1 cellular context compared by ENCODE assay signal in the genomic region with DNA sequence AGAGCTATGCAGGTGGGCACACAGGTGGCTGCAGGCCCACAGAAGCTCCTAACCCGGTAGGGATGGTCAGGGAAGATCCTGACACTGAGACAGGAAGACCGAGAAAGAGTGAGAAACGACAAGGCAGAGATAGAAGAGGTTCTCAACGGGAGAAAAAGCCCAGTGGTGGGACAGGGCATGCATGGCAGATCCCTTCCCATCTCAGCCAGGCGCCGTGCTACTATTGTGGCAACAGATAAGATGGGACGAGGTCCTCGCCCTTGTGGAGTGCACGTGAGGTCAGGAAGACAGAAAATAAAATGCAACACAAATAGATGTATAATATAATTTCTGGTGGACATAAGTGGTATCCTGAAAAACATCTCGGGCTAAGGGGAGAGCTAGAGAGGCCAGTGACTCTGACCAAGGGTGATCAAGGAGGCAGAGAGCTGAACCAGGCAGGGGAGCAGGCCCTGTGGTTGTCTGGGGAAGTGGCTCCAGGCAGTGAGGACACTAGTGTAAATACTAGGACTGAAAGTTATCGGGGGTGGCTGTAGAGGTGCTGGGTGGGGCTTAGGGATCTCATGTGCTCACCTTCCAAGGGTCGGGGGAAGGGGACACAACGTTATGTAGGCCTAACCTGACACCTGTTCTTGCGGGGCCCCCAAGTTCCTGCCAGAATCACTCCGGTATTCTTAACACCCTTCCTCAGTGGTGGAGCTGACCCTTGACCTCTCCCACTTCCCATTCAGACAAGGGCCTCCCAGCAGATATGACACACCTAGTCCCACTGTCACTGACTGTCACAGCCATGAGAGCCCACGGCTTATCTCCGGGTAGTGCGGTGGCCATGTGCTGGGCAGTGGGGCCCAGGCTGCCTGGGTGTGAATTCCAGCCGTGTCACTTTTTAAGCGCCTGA.
TF ChIP-seq lines count a peak whose summit lies in the region.

No MANE protein-coding gene starts in this region.

TF ChIP-seq in K562, 482 proteins besides CTCF, POLR2A, EP300 and RAD21 (continues in another document):
- no peak for TF ChIP-seq BRD9 (IDR thresholded peaks at IDR 0.05; ENCODE audit: low read depth, partially characterized antibody)
- TF ChIP-seq MYC (IDR thresholded peaks at IDR 0.05; ENCODE audit: low read depth, low read length): peak; percentile 77
- no peak for TF ChIP-seq MYC (CRISPR knock-in tag; IDR thresholded peaks at IDR 0.05; ENCODE audit: borderline replicate concordance, low read depth)
- TF ChIP-seq ZBED1 (IDR thresholded peaks at IDR 0.05): no peak
- peak in 1 of 2 experiments; percentile 53; a peak in 2 of 4 replicates for TF ChIP-seq TEAD1 (CRISPR knock-in tag; IDR thresholded peaks at IDR 0.05)
- peak; percentile 75 for TF ChIP-seq ZFX (CRISPR knock-in tag; IDR thresholded peaks at IDR 0.05)
- TF ChIP-seq, protein P1, sequence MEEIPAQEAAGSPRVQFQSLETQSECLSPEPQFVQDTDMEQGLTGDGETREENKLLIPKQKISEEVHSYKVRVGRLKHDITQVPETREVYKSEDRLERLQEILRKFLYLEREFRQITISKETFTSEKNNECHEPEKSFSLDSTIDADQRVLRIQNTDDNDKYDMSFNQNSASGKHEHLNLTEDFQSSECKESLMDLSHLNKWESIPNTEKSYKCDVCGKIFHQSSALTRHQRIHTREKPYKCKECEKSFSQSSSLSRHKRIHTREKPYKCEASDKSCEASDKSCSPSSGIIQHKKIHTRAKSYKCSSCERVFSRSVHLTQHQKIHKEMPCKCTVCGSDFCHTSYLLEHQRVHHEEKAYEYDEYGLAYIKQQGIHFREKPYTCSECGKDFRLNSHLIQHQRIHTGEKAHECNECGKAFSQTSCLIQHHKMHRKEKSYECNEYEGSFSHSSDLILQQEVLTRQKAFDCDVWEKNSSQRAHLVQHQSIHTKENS (CRISPR knock-in tag; IDR thresholded peaks at IDR 0.05): no peak
- TF ChIP-seq FOXK1 (CRISPR knock-in tag; IDR thresholded peaks at IDR 0.05; ENCODE audit: borderline replicate concordance): 0 out of 2 replicates have a peak, but pooled peaks have one; percentile 42
- no peak for TF ChIP-seq ARHGAP35 (IDR thresholded peaks at IDR 0.05; ENCODE audit: partially characterized antibody)
- TF ChIP-seq, protein P2, sequence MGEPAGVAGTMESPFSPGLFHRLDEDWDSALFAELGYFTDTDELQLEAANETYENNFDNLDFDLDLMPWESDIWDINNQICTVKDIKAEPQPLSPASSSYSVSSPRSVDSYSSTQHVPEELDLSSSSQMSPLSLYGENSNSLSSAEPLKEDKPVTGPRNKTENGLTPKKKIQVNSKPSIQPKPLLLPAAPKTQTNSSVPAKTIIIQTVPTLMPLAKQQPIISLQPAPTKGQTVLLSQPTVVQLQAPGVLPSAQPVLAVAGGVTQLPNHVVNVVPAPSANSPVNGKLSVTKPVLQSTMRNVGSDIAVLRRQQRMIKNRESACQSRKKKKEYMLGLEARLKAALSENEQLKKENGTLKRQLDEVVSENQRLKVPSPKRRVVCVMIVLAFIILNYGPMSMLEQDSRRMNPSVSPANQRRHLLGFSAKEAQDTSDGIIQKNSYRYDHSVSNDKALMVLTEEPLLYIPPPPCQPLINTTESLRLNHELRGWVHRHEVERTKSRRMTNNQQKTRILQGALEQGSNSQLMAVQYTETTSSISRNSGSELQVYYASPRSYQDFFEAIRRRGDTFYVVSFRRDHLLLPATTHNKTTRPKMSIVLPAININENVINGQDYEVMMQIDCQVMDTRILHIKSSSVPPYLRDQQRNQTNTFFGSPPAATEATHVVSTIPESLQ (CRISPR knock-in tag; IDR thresholded peaks at IDR 0.05): no peak; the same call in 1 of the 2 replicates
- TF ChIP-seq YY1 (IDR thresholded peaks at IDR 0.05; ENCODE audit: borderline replicate concordance in 1 of 3, control insufficient read depth in 1 of 3, extremely low read depth in 1 of 3, insufficient read depth in 3 of 3, insufficient read length in 1 of 3, insufficient replicate concordance in 2 of 3, low read depth in 1 of 3, low read length in 2 of 3): peak in 1 of 3 experiments; percentile 43
- TF ChIP-seq, protein P3, sequence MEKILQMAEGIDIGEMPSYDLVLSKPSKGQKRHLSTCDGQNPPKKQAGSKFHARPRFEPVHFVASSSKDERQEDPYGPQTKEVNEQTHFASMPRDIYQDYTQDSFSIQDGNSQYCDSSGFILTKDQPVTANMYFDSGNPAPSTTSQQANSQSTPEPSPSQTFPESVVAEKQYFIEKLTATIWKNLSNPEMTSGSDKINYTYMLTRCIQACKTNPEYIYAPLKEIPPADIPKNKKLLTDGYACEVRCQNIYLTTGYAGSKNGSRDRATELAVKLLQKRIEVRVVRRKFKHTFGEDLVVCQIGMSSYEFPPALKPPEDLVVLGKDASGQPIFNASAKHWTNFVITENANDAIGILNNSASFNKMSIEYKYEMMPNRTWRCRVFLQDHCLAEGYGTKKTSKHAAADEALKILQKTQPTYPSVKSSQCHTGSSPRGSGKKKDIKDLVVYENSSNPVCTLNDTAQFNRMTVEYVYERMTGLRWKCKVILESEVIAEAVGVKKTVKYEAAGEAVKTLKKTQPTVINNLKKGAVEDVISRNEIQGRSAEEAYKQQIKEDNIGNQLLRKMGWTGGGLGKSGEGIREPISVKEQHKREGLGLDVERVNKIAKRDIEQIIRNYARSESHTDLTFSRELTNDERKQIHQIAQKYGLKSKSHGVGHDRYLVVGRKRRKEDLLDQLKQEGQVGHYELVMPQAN (IDR thresholded peaks at IDR 0.05; ENCODE audit: borderline replicate concordance): peak; percentile 32; the same call in 1 of the 2 replicates
- peak; percentile 88 for TF ChIP-seq NR2C1 (IDR thresholded peaks at IDR 0.05)
- TF ChIP-seq NR2C1 (tag; IDR thresholded peaks at IDR 0.05): peak; percentile 88
- TF ChIP-seq, protein P4, sequence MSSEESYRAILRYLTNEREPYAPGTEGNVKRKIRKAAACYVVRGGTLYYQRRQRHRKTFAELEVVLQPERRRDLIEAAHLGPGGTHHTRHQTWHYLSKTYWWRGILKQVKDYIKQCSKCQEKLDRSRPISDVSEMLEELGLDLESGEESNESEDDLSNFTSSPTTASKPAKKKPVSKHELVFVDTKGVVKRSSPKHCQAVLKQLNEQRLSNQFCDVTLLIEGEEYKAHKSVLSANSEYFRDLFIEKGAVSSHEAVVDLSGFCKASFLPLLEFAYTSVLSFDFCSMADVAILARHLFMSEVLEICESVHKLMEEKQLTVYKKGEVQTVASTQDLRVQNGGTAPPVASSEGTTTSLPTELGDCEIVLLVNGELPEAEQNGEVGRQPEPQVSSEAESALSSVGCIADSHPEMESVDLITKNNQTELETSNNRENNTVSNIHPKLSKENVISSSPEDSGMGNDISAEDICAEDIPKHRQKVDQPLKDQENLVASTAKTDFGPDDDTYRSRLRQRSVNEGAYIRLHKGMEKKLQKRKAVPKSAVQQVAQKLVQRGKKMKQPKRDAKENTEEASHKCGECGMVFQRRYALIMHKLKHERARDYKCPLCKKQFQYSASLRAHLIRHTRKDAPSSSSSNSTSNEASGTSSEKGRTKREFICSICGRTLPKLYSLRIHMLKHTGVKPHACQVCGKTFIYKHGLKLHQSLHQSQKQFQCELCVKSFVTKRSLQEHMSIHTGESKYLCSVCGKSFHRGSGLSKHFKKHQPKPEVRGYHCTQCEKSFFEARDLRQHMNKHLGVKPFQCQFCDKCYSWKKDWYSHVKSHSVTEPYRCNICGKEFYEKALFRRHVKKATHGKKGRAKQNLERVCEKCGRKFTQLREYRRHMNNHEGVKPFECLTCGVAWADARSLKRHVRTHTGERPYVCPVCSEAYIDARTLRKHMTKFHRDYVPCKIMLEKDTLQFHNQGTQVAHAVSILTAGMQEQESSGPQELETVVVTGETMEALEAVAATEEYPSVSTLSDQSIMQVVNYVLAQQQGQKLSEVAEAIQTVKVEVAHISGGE (CRISPR knock-in tag; IDR thresholded peaks at IDR 0.05): no peak
- TF ChIP-seq, protein P5, sequence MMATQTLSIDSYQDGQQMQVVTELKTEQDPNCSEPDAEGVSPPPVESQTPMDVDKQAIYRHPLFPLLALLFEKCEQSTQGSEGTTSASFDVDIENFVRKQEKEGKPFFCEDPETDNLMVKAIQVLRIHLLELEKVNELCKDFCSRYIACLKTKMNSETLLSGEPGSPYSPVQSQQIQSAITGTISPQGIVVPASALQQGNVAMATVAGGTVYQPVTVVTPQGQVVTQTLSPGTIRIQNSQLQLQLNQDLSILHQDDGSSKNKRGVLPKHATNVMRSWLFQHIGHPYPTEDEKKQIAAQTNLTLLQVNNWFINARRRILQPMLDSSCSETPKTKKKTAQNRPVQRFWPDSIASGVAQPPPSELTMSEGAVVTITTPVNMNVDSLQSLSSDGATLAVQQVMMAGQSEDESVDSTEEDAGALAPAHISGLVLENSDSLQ (IDR thresholded peaks at IDR 0.05): peak; percentile 36; the same call in 1 of the 2 replicates
- TF ChIP-seq EHMT2 (IDR thresholded peaks at IDR 0.05): no peak
- peak; percentile 32; the same call in 1 of the 2 replicates for TF ChIP-seq SNIP1 (IDR thresholded peaks at IDR 0.05; ENCODE audit: low read depth)
- TF ChIP-seq SPI1 (IDR thresholded peaks at IDR 0.05; ENCODE audit: borderline replicate concordance, low read depth, low read length): peak; percentile 36; the same call in 1 of the 2 replicates
- TF ChIP-seq ZNF232 (CRISPR knock-in tag; IDR thresholded peaks at IDR 0.05): peak; percentile 25; the same call in 1 of the 2 replicates
- TF ChIP-seq GATAD2A (IDR thresholded peaks at IDR 0.05): 0 out of 2 replicates have a peak, but pooled peaks have one; percentile 47
- TF ChIP-seq ZNF592 (IDR thresholded peaks at IDR 0.05): peak; percentile 84
- TF ChIP-seq E2F6 (IDR thresholded peaks at IDR 0.05; ENCODE audit: borderline replicate concordance in 1 of 2, extremely low read depth in 1 of 2, insufficient read depth in 1 of 2, insufficient read length in 1 of 2, low read depth in 1 of 2, low read length in 1 of 2, poor library complexity in 1 of 2, severe bottlenecking in 1 of 2): peak; percentile 62 to 82
- TF ChIP-seq E4F1 (CRISPR knock-in tag; IDR thresholded peaks at IDR 0.05; ENCODE audit: borderline replicate concordance): no peak
- 0 out of 2 replicates have a peak, but pooled peaks have one; percentile 19 for TF ChIP-seq NFRKB (IDR thresholded peaks at IDR 0.05; ENCODE audit: low read depth)
- TF ChIP-seq NR2C2 (CRISPR knock-in tag; IDR thresholded peaks at IDR 0.05): peak; percentile 92
- TF ChIP-seq NR2C2 (tag; IDR thresholded peaks at IDR 0.05): peak; percentile 89
- TF ChIP-seq TRIM25 (IDR thresholded peaks at IDR 0.05; ENCODE audit: borderline replicate concordance): no peak
- no peak for TF ChIP-seq TOE1 (IDR thresholded peaks at IDR 0.05; ENCODE audit: borderline replicate concordance)
- 0 out of 2 replicates have a peak, but pooled peaks have one; percentile 75 for TF ChIP-seq TOE1 (CRISPR knock-in tag; IDR thresholded peaks at IDR 0.05; ENCODE audit: borderline replicate concordance, low read depth)
- TF ChIP-seq ZNF263 (CRISPR knock-in tag; IDR thresholded peaks at IDR 0.05; ENCODE audit: borderline replicate concordance): 0 out of 2 replicates have a peak, but pooled peaks have one; percentile 9
